In the genomic region with DNA sequence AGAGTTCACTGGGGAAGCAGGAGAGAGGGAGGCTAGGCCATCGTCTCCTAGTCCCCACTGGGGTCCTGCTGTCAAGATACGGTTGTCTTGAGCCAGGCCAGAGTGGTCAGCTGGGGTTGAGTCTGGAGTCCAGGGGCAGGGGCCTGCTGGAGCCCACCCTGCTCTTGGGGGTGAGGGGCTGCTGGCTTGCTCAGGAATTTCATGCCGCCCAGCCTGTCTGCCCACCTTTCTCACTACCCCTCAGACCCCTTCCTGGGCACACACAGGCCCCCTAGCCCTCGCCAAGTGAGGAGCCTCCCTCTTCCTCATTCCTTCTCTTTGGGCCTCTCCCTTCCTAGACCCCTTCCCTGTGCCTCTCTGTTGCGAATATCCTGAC, we compare ENCODE assay signal across 8 cellular contexts. TPM values are rescaled to one million over a fixed set of nuclear protein-coding genes. Genes with fewer than 3 reads are reported as not detected.
DNase-seq lines count a peak whose midpoint lies in the region; ATAC-seq and TF ChIP-seq lines count a peak whose summit lies in the region.

No MANE protein-coding gene starts in this region.

- 69 to 79% (median 70%) methylated on average over 5 of the region's 5 CpGs for WGBS in heart left ventricle, 4 donors

- H3K4me1 ChIP-seq in heart left ventricle (peaks cover 22 to 84% (median 59%) of the 10 kb centered on the region in 12 donors), ascending aorta (peaks cover 25 to 55% of the 10 kb centered on the region in 2 donors), lower lobe of right lung (peaks cover 86% of the 10 kb centered on the region), upper lobe of right lung (peaks cover 73% of the 10 kb centered on the region)

- intact Hi-C loops in heart left ventricle (cut with DNase I) (loop anchor here in 5 of 10 donors (5.0 to 10.0 kb wide), 7 partner anchors 45 to 152 kb away; a partner anchor contains a TSS), cardiac septum (cut with DNase I) (loop anchor here (5.0 kb wide), 2 partner anchors 50 to 95 kb away; a partner anchor contains a TSS), ascending aorta (cut with DNase I) (loop anchor here (10.0 kb wide), 1 partner anchor 292 kb away; no protein-coding TSS in a partner anchor), lower lobe of right lung (cut with DNase I) (no loop called here), upper lobe of right lung (cut with DNase I) (no loop called here)

- H3K9me3 ChIP-seq in heart left ventricle = no peaks in the 10 kb centered on the region
- H3K9me3 ChIP-seq in ascending aorta = no peaks in the 10 kb centered on the region
- no peaks in the 10 kb centered on the region for H3K9me3 ChIP-seq in lower lobe of right lung
- H3K9me3 ChIP-seq in upper lobe of right lung = no peaks in the 10 kb centered on the region

- ATAC-seq in heart left ventricle (no peak), lower lobe of right lung (no peak), upper lobe of right lung (no peak)

- TF ChIP-seq CTCF in heart left ventricle (IDR thresholded peaks at IDR 0.05) (no peak), ascending aorta (IDR thresholded peaks at IDR 0.05) (no peak), lower lobe of right lung (IDR thresholded peaks at IDR 0.05) (no peak), upper lobe of right lung (IDR thresholded peaks at IDR 0.05) (no peak), GM10248 (IDR thresholded peaks at IDR 0.05; ENCODE audit: control extremely low read depth, extremely low read depth, low read depth, missing control alignments) (no peak)

- H3K36me3 ChIP-seq in heart left ventricle (peaks cover 0 to 12% (median 0%) of the 10 kb centered on the region in 9 donors), ascending aorta (no peaks in the 10 kb centered on the region), lower lobe of right lung (peaks cover 16% of the 10 kb centered on the region), upper lobe of right lung (peaks cover 11% of the 10 kb centered on the region)

- TF ChIP-seq POLR2A in heart left ventricle (IDR thresholded peaks at IDR 0.05) = no peak

- CTCF ChIA-PET in GM10248 (lab: Yijun Ruan, JAX) = no interaction called here

- peak overlapping the region in 2 of 12 donors; percentile 70 to 90 for H3K27ac ChIP-seq in heart left ventricle
- H3K27ac ChIP-seq in ascending aorta = peak overlapping the region; percentile 74 to 81
- H3K27ac ChIP-seq in lower lobe of right lung = peak overlapping the region; percentile 83
- H3K27ac ChIP-seq in upper lobe of right lung = peak overlapping the region; percentile 65

- DNase-seq in heart left ventricle (no peak), cardiac septum (ENCODE audit: low spot score) (no peak), ascending aorta (ENCODE audit: low spot score in 2 of 2) (no peak), lower lobe of right lung (no peak), upper lobe of right lung (no peak), kidney tubule cell (ENCODE audit: low spot score) (no peak), GM10248 (ENCODE audit: extremely low spot score) (no peak), middle frontal gyrus (ENCODE audit: extremely low spot score, low spot score) (no peak)

- H3K27me3 ChIP-seq in heart left ventricle (no peaks in the 10 kb centered on the region), ascending aorta (no peaks in the 10 kb centered on the region), lower lobe of right lung (ENCODE audit: low read depth) (no peaks in the 10 kb centered on the region), upper lobe of right lung (no peaks in the 10 kb centered on the region)

- H3K4me3 ChIP-seq in heart left ventricle (peak overlapping the region in 9 of 12 donors; percentile 65 to 98 (median 84)), ascending aorta (peak overlapping the region; percentile 78 to 89), lower lobe of right lung (peak overlapping the region; percentile 75), upper lobe of right lung (peak overlapping the region; percentile 78)

- POLR2A ChIA-PET in GM10248 (lab: Yijun Ruan, JAX) = no interaction called here

RNA-seq across cellular contexts. Expression of a gene that starts 1.3 kb away (rescaled TPM):
- total RNA-seq in heart left ventricle (10 to 100 TPM; 20.2 to 40.2 (median 27.0) TPM), cardiac septum (35.7 TPM), ascending aorta (39.6 TPM), lower lobe of right lung (61.9 TPM), upper lobe of right lung (64.3 TPM)
- polyA plus RNA-seq in heart left ventricle = 10 to 100 TPM; 12.2 to 39.5 TPM

RNA-seq across cellular contexts. Expression of a gene that starts 8.4 kb away (rescaled TPM):
- 1 to 10 TPM in 4 of 9 donors, under 1 TPM in 5; 0.36 to 5.0 (median 0.75) TPM for total RNA-seq in heart left ventricle
- polyA plus RNA-seq in heart left ventricle = 1 to 10 TPM in 1 of 2 donors, under 1 TPM in 1; 0.28 to 3.3 TPM
- total RNA-seq in cardiac septum = 2.2 TPM
- total RNA-seq in ascending aorta = not detected
- 0.80 TPM for total RNA-seq in lower lobe of right lung
- 0.67 TPM for total RNA-seq in upper lobe of right lung

RNA-seq across cellular contexts. Expression of a gene that starts 21.1 kb away (rescaled TPM):
- total RNA-seq in heart left ventricle = 100 to 1,000 TPM in 6 of 9 donors, 10 to 100 TPM in 3; 64.9 to 441 (median 110) TPM
- 100 to 1,000 TPM in 1 of 2 donors, 10 to 100 TPM in 1; 90.6 to 105 TPM for polyA plus RNA-seq in heart left ventricle
- total RNA-seq in cardiac septum = 178 TPM
- total RNA-seq in ascending aorta = 551 TPM
- 81.6 TPM for total RNA-seq in lower lobe of right lung
- 84.8 TPM for total RNA-seq in upper lobe of right lung

RNA-seq across cellular contexts. Expression of a gene that starts 39.6 kb away (rescaled TPM):
- 1 to 10 TPM in 8 of 9 donors, under 1 TPM in 1; 0.77 to 7.0 (median 2.1) TPM for total RNA-seq in heart left ventricle
- polyA plus RNA-seq in heart left ventricle = 1 to 10 TPM in 1 of 2 donors, under 1 TPM in 1; 0.37 to 4.0 TPM
- total RNA-seq in cardiac septum = 1.2 TPM
- total RNA-seq in ascending aorta = not detected
- total RNA-seq in lower lobe of right lung = 0.09 TPM
- total RNA-seq in upper lobe of right lung = 0.06 TPM

RNA-seq across cellular contexts. Expression of a gene that starts 48.4 kb away (rescaled TPM):
- total RNA-seq in heart left ventricle (10 to 100 TPM; 19.8 to 49.0 (median 22.8) TPM), cardiac septum (26.3 TPM), ascending aorta (23.7 TPM), lower lobe of right lung (26.6 TPM), upper lobe of right lung (29.9 TPM)
- 10 to 100 TPM; 28.5 to 42.3 TPM for polyA plus RNA-seq in heart left ventricle

Comparison
In these comparisons a context has a peak if more than half of its experiments do, and no peak if none do; other contexts are left out.
1. intact Hi-C loops: an anchor here in cardiac septum (5.0 kb wide) and ascending aorta (10.0 kb wide); none called in lower lobe of right lung and upper lobe of right lung.